In genomic region chr3:74599564-74599963, GRCh38 we compare ENCODE assay signal across 35 cellular contexts. TPM values are rescaled to one million over a fixed set of nuclear protein-coding genes. Genes with fewer than 3 reads are reported as not detected.
DNase-seq lines count a peak whose midpoint lies in the region; ATAC-seq and TF ChIP-seq lines count a peak whose summit lies in the region.
"Had no signal": no experiment of that assay in that cellular context is flagged by ENCODE, and none has a peak within 500 bp of the region (broad histone marks: within the 10 kb centered on the region; RNA-seq: fewer than 3 reads in every experiment).

No MANE protein-coding gene starts in this region.

- H3K27me3 ChIP-seq in hepatocyte: no peaks in the 10 kb centered on the region
- H3K27me3 ChIP-seq: body of pancreas, ovary, upper lobe of right lung had no signal

- no peaks in the 10 kb centered on the region for H3K9me3 ChIP-seq in hepatocyte (ENCODE audit: low read depth)
- H3K9me3 ChIP-seq: A549, body of pancreas, left ventricle myocardium inferior, ovary, upper lobe of right lung had no signal

- H3K27me3 Mint-ChIP-seq in HFFc6 (ENCODE audit: insufficient read depth): peaks cover 2% of the 10 kb centered on the region; the same call in 1 of the 2 replicates
- H3K27me3 Mint-ChIP-seq: activated CD4-positive, alpha-beta T cell treated with anti-CD3 and anti-CD28 coated beads for 36 hours; activated CD8-positive, alpha-beta T cell treated with anti-CD3 and anti-CD28 coated beads for 36 hours; CD8-positive, alpha-beta memory T cell; T-helper 17 cell had no signal

- no peak for TF ChIP-seq CTCF in HFFc6 (IDR thresholded peaks at IDR 0.05)
- no peak for TF ChIP-seq CTCF in hepatocyte (IDR thresholded peaks at IDR 0.05; ENCODE audit: poor library complexity)

- no peaks in the 10 kb centered on the region for H3K9me2 ChIP-seq in hepatocyte (replicated peaks; ENCODE audit: insufficient read depth)

- no peak overlapping the region for H3K4me3 ChIP-seq in hepatocyte
- H3K4me3 ChIP-seq: A549, body of pancreas, left ventricle myocardium inferior, ovary, upper lobe of right lung had no signal

- no peak overlapping the region; the same call in 1 of the 2 replicates for H3K27ac Mint-ChIP-seq in HFFc6
- H3K27ac Mint-ChIP-seq: activated CD4-positive, alpha-beta T cell treated with anti-CD3 and anti-CD28 coated beads for 36 hours; activated CD8-positive, alpha-beta T cell treated with anti-CD3 and anti-CD28 coated beads for 36 hours; activated T-helper 1 cell treated with anti-CD3 and anti-CD28 coated beads, Interleukin-12 subunit alpha, Interleukin-12 subunit beta, Interleukin-2, Interleukin-4 antibody, amounts not matched to agents 30 ng/mL and 10 ng/mL and 1 ng/mL, durations not matched to agents 14 hours and 24 hours and 36 hours; CD8-positive, alpha-beta memory T cell; T-helper 17 cell had no signal

- no peak overlapping the region for H3K4me3 Mint-ChIP-seq in HFFc6
- H3K4me3 Mint-ChIP-seq: activated CD4-positive, alpha-beta T cell treated with anti-CD3 and anti-CD28 coated beads for 36 hours; activated CD8-positive, alpha-beta T cell treated with anti-CD3 and anti-CD28 coated beads for 36 hours; activated T-helper 1 cell treated with anti-CD3 and anti-CD28 coated beads, Interleukin-12 subunit alpha, Interleukin-12 subunit beta, Interleukin-2, Interleukin-4 antibody, amounts not matched to agents 30 ng/mL and 10 ng/mL and 1 ng/mL, durations not matched to agents 14 hours and 24 hours and 36 hours; CD8-positive, alpha-beta memory T cell; neural crest cell; T-helper 17 cell had no signal

- H3K4me1 Mint-ChIP-seq in HFFc6 (ENCODE audit: low read depth): peaks cover 51% of the 10 kb centered on the region
- H3K4me1 Mint-ChIP-seq: activated CD4-positive, alpha-beta T cell treated with anti-CD3 and anti-CD28 coated beads for 36 hours; CD8-positive, alpha-beta memory T cell; neural crest cell; T-helper 17 cell had no signal

- H3K36me3 ChIP-seq in hepatocyte (replicated peaks; ENCODE audit: insufficient read depth, low read depth): no peaks in the 10 kb centered on the region
- H3K36me3 ChIP-seq: left ventricle myocardium inferior, ovary, upper lobe of right lung had no signal

- peak; percentile 42 for DNase-seq in AG08395 (ENCODE audit: low spot score)
- peak; percentile 36 for DNase-seq in HFFc6
- peak; percentile 1 for DNase-seq in amniotic epithelial cell (ENCODE audit: low read depth)
- DNase-seq in hepatocyte (ENCODE audit: low spot score): peak; percentile 13
- DNase-seq in HuH-7.5 (ENCODE audit: low spot score): no peak
- DNase-seq in T-helper 9 cell: no peak
- DNase-seq: activated CD4-positive, alpha-beta T cell treated with anti-CD3 and anti-CD28 coated beads for 36 hours; activated CD8-positive, alpha-beta memory T cell treated with anti-CD3 and anti-CD28 coated beads, Interleukin-2, amount 50 U/mL, for 48 hours; activated CD8-positive, alpha-beta T cell treated with anti-CD3 and anti-CD28 coated beads for 36 hours; activated naive CD4-positive, alpha-beta T cell treated with Interleukin-2 at 50 U/mL for 16 hours; body of pancreas; CD8-positive, alpha-beta memory T cell; cerebellar nuclear complex; DMS 273 treated with DMSO at 0.1 percent for 48 hours; left ventricle myocardium inferior; NCI-H1436 treated with DMSO at 0.1 percent for 48 hours; NCI-H226; NCI-H526 treated with DMSO at 0.1 percent for 48 hours; NK-92 treated with Interleukin-12 subunit alpha and Interleukin-12 subunit beta, amount 100 ng/mL, for 24 hours; ovary; PC-3; Right ventricle myocardium superior; small intestine; stimulated activated naive CD4-positive, alpha-beta T cell treated with Interleukin-2 at 50 U/mL for 16 hours; T-helper 17 cell; upper lobe of right lung had no signal

- no peak overlapping the region for H2AFZ ChIP-seq in hepatocyte

- no peaks in the 10 kb centered on the region for H3K79me2 ChIP-seq in hepatocyte

- no peaks in the 10 kb centered on the region for H3K4me1 ChIP-seq in hepatocyte (ENCODE audit: insufficient read depth)
- H3K4me1 ChIP-seq: A549, body of pancreas, left ventricle myocardium inferior, upper lobe of right lung had no signal

- peaks cover 27% of the 10 kb centered on the region for H3K36me3 Mint-ChIP-seq in HFFc6 (ENCODE audit: low read depth)
- H3K36me3 Mint-ChIP-seq: CD8-positive, alpha-beta memory T cell had no signal

- H3K4me2 ChIP-seq in hepatocyte: no peak overlapping the region
- H3K4me2 ChIP-seq: A549 had no signal

- ATAC-seq in HG02840 (IDR thresholded peaks at IDR 0.05; ENCODE audit: low FRiP score, unreplicated experiment): no peak
- no peak for ATAC-seq in HG02571 (IDR thresholded peaks at IDR 0.05; ENCODE audit: unreplicated experiment)
- ATAC-seq: A549; activated CD4-positive, alpha-beta T cell treated with anti-CD3 and anti-CD28 coated beads for 36 hours; activated CD8-positive, alpha-beta T cell treated with anti-CD3 and anti-CD28 coated beads for 36 hours; body of pancreas; HCT116; PC-3; SK-N-SH treated with all-trans-retinoic acid at 6 μM for 48 hours; T-helper 17 cell; upper lobe of right lung had no signal

- H4K20me1 ChIP-seq in hepatocyte (ENCODE audit: insufficient read depth, poor library complexity, severe bottlenecking): no peaks in the 10 kb centered on the region

- 98% methylated on average over 2 of the region's 2 CpGs for WGBS in hepatocyte (ENCODE audit: low lambda C conversion rate, missing lambda C conversion rate)

- peaks cover 8% of the 10 kb centered on the region; the same call in 1 of the 2 replicates for H3K9me3 Mint-ChIP-seq in HFFc6

- no peak overlapping the region for H3K27ac ChIP-seq in hepatocyte
- H3K27ac ChIP-seq: A549, body of pancreas, left ventricle myocardium inferior, ovary, upper lobe of right lung had no signal

RNA-seq across cellular contexts. Expression of gene CNTN3, which starts 14.9 kb away (rescaled TPM):
- total RNA-seq in HFFc6 (2021; fragmentation: NEBNext Ultra II Directional; extraction: Animal tissue kit (Norgen Biotek cat#: 25700)): 10 to 100 TPM in 5 of 6 experiments, 1 to 10 TPM in 1; 9.8 to 14.6 (median 12.3) TPM
- total RNA-seq in hepatocyte: 10.5 and 12.1 TPM in 2 replicates
- polyA plus RNA-seq in hepatocyte: 4.1 and 4.3 TPM in 2 replicates
- total RNA-seq: activated CD4-positive, alpha-beta T cell treated with anti-CD3 and anti-CD28 coated beads for 36 hours; activated CD8-positive, alpha-beta T cell treated with anti-CD3 and anti-CD28 coated beads for 36 hours; activated T-helper 1 cell treated with anti-CD3 and anti-CD28 coated beads, Interleukin-12 subunit alpha, Interleukin-12 subunit beta, Interleukin-2, Interleukin-4 antibody, amounts not matched to agents 30 ng/mL and 10 ng/mL and 1 ng/mL, durations not matched to agents 14 hours and 24 hours and 36 hours; CD8-positive, alpha-beta memory T cell; dermis microvascular lymphatic vessel endothelial cell; glomerular endothelial cell; PC-3; T-helper 17 cell had no signal
- polyA plus RNA-seq: A549; CD8-positive, alpha-beta memory T cell had no signal

Comparison
In these comparisons a context has a peak if more than half of its experiments do, and no peak if none do; other contexts are left out.
1. DNase-seq: peak in AG08395 (single experiment), HFFc6 (single experiment), amniotic epithelial cell (single experiment) and hepatocyte (single experiment); none in HuH-7.5 (single experiment) and T-helper 9 cell (single experiment).